Comparison of ENCODE assay signal across 1 cellular context in the genomic region with DNA sequence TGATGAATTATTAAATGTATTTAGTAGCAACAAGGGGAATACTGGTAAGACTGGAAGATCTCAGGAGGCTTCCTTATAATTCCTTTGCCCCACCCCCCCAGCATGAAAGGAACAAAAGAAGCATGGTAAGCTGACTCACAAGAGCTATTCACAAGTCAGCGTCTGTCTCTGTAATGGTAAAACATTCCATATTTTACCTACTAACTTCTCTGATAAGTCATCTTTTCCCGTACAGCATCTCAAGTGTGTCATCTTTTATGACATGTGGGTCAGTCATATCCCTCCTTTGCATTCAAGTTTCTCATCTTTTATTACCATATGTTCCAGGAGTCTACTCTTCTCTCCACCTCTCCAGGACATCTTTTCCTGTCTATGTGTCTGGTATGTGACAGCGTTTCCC.
TF ChIP-seq lines count a peak whose summit lies in the region.

No MANE protein-coding gene starts in this region.

TF ChIP-seq in IMR-90, 13 proteins besides CTCF, POLR2A, EP300 and RAD21:
- no peak for TF ChIP-seq USF2 (IDR thresholded peaks at IDR 0.05; ENCODE audit: low read depth, low read length)
- no peak for TF ChIP-seq BHLHE40 (IDR thresholded peaks at IDR 0.05; ENCODE audit: low read depth, low read length)
- TF ChIP-seq ELK1 (IDR thresholded peaks at IDR 0.05; ENCODE audit: borderline replicate concordance, low read depth, low read length), result no peak
- TF ChIP-seq SMC3 (IDR thresholded peaks at IDR 0.05; ENCODE audit: low read depth, low read length), result no peak
